22 cellular contexts compared by ENCODE assay signal in genomic region chr2:236738896-236739295, GRCh38.
"Had no signal": no experiment of that assay in that cellular context is flagged by ENCODE, and none has a peak within 500 bp of the region (broad histone marks: within the 10 kb centered on the region; RNA-seq: fewer than 3 reads in every experiment).

No MANE protein-coding gene starts in this region.

- H3K27me3 ChIP-seq: neural progenitor cell, ovary, stomach, thyroid gland, tibial nerve, upper lobe of right lung, uterus had no signal

- H3K79me2 ChIP-seq: parathyroid adenoma had no signal

- H2AFZ ChIP-seq: neural progenitor cell, parathyroid adenoma had no signal

- H3K4me3 ChIP-seq: neural progenitor cell, ovary, psoas muscle, stomach, thoracic aorta, thyroid gland, tibial nerve, upper lobe of right lung, uterus had no signal

- H3K27ac ChIP-seq: neural progenitor cell, ovary, parathyroid adenoma, psoas muscle, stomach, thoracic aorta, thyroid gland, tibial nerve, upper lobe of right lung, uterus had no signal

- FAIRE-seq: small intestine had no signal

- H3K4me2 ChIP-seq: neural progenitor cell had no signal

- H3K9ac ChIP-seq: neural progenitor cell, parathyroid adenoma had no signal

- H3K4me1 ChIP-seq: psoas muscle, uterus had no signal

- DNase-seq: naive thymus-derived CD4-positive, alpha-beta T cell; natural killer cell; occipital lobe; ovary; posterior cingulate gyrus; psoas muscle; right cardiac atrium; small intestine; stimulated activated CD4-positive, alpha-beta T cell treated with anti-CD3 and anti-CD28 coated beads, Interleukin-15, amount 100 ng/mL, for 24 hours; stimulated activated CD4-positive, alpha-beta T cell treated with anti-CD3 and anti-CD28 coated beads, Interleukin-2, amount 100 ng/mL, for 24 hours; stimulated activated CD4-positive, alpha-beta T cell treated with anti-CD3 and anti-CD28 coated beads, Interleukin-2, amount 100 ng/mL, for 48 hours; stimulated activated CD4-positive, alpha-beta T cell treated with anti-CD3 and anti-CD28 coated beads, Interleukin-4, amount 100 ng/mL, for 24 hours; stimulated activated naive B cell treated with anti-CD40 and anti-IgM and Interleukin-4, amounts not matched to agents 10 μg/mL and 1 μg/mL and 100 μg/mL, for 72 hours; stimulated activated naive CD4-positive, alpha-beta T cell treated with Interleukin-2 at 50 U/mL for 16 hours; stomach; thyroid gland; upper lobe of right lung; uterus had no signal

- H3K9me3 ChIP-seq: ovary, psoas muscle, stomach, thoracic aorta, thyroid gland, tibial nerve, upper lobe of right lung, uterus had no signal

- H3K36me3 ChIP-seq: neural progenitor cell, ovary, stomach, thoracic aorta, thyroid gland, tibial nerve, upper lobe of right lung, uterus had no signal
